ENCODE assay signal across 33 cellular contexts in genomic region chr17:6066183-6066948, GRCh38. TPM values are rescaled to one million over a fixed set of nuclear protein-coding genes. Genes with fewer than 3 reads are reported as not detected.
DNase-seq lines count a peak whose midpoint lies in the region; ATAC-seq, FAIRE-seq and TF ChIP-seq lines count a peak whose summit lies in the region.
"Had no signal": no experiment of that assay in that cellular context is flagged by ENCODE, and none has a peak within 500 bp of the region (broad histone marks: within the 10 kb centered on the region; RNA-seq: fewer than 3 reads in every experiment).

No MANE protein-coding gene starts in this region.

- CTCF ChIA-PET in Caco-2 (lab: Charles Lee) = no interaction called here

- no peaks in the 10 kb centered on the region for H3K27me3 ChIP-seq in Caco-2 (replicated peaks; ENCODE audit: control insufficient read depth, insufficient read depth, low read length)
- H3K27me3 ChIP-seq: vagina had no signal

- H3K9ac ChIP-seq in kidney (ENCODE audit: low read length in 2 of 2) = no peak overlapping the region

- H3K27me3 Mint-ChIP-seq in Caco-2 (ENCODE audit: insufficient read depth, unreplicated experiment) = peaks cover 8% of the 10 kb centered on the region

- no peak overlapping the region for H3K4me3 Mint-ChIP-seq in Caco-2 (ENCODE audit: unreplicated experiment)
- H3K4me3 Mint-ChIP-seq: activated CD8-positive, alpha-beta memory T cell treated with anti-CD3 and anti-CD28 coated beads, Interleukin-2, amount 10 ng/mL, durations not matched to agents 7 days and 5 days; activated T-cell treated with anti-CD3 and anti-CD28 coated beads, Interleukin-2, amount 50 U/mL, for 4 hours; CD4-positive, CD25-positive, alpha-beta regulatory T cell had no signal

- H3K36me3 ChIP-seq in kidney (ENCODE audit: control insufficient read depth in 1 of 2, insufficient read depth in 2 of 2, low read length in 2 of 2) (no peaks in the 10 kb centered on the region), Caco-2 (ENCODE audit: control insufficient read depth, insufficient read depth, low read length) (no peaks in the 10 kb centered on the region)
- H3K36me3 ChIP-seq: brain microvascular endothelial cell, esophagus squamous epithelium, left ventricle myocardium inferior, neutrophil, tibial artery, vagina had no signal

- no peaks in the 10 kb centered on the region for H3K4me1 Mint-ChIP-seq in Caco-2 (ENCODE audit: low read depth, unreplicated experiment)

- no peak overlapping the region for H3K27ac ChIP-seq in kidney (ENCODE audit: low read depth in 2 of 2, low read length in 2 of 2)
- H3K27ac ChIP-seq: brain microvascular endothelial cell, dorsolateral prefrontal cortex, esophagus squamous epithelium, left ventricle myocardium inferior, neutrophil, tibial artery, vagina had no signal

- no peak for ATAC-seq in GM21825 (IDR thresholded peaks at IDR 0.05; ENCODE audit: unreplicated experiment)
- ATAC-seq: activated CD4-positive, CD25-positive, alpha-beta regulatory T cell treated with anti-CD3 and anti-CD28 coated beads, Interleukin-2, amount 50 U/mL, for 24 hours; activated CD8-positive, alpha-beta memory T cell treated with anti-CD3 and anti-CD28 coated beads, Interleukin-2, amount 10 ng/mL, durations not matched to agents 7 days and 5 days; activated T-cell treated with anti-CD3 and anti-CD28 coated beads, Interleukin-2, amount 50 U/mL, for 4 hours; HCT116; Right ventricle myocardium inferior; sciatic nerve had no signal

- no peak for FAIRE-seq in kidney (lab: Jason Lieb, UNC)
- FAIRE-seq: endometrium, frontal cortex had no signal

- H3K9me3 ChIP-seq in kidney (ENCODE audit: control insufficient read depth in 1 of 2, low read length in 2 of 2) (no peaks in the 10 kb centered on the region), Caco-2 (no peaks in the 10 kb centered on the region)
- H3K9me3 ChIP-seq: esophagus squamous epithelium, left ventricle myocardium inferior, neutrophil, tibial artery, vagina had no signal

- peaks cover 0 to 12% of the 10 kb centered on the region in 2 donors for H3K4me1 ChIP-seq in kidney (ENCODE audit: control insufficient read depth in 1 of 2, insufficient read depth in 1 of 2, low read depth in 1 of 2, low read length in 2 of 2)
- H3K4me1 ChIP-seq in Caco-2 = no peaks in the 10 kb centered on the region

- H3K36me3 Mint-ChIP-seq in Caco-2 (ENCODE audit: insufficient read depth, unreplicated experiment) = no peaks in the 10 kb centered on the region
- H3K36me3 Mint-ChIP-seq: CD4-positive, CD25-positive, alpha-beta regulatory T cell had no signal

- H3K4me3 ChIP-seq in kidney (ENCODE audit: low read length in 2 of 2) = no peak overlapping the region
- H3K4me3 ChIP-seq in Caco-2 (ENCODE audit: low read depth, low read length) = no peak overlapping the region
- H3K4me3 ChIP-seq: dorsolateral prefrontal cortex, esophagus squamous epithelium, left ventricle myocardium inferior, tibial artery, vagina had no signal

- peak; percentile 16 for DNase-seq in CD1c-positive myeloid dendritic cell (ENCODE audit: extremely low spot score)
- peak; percentile 29 for DNase-seq in HK-2 (ENCODE audit: unreplicated experiment)
- DNase-seq in astrocyte of the hippocampus (ENCODE audit: low read depth, low spot score) = peak; percentile 35
- peak; percentile 18 for DNase-seq in kidney
- DNase-seq in islet precursor cell = no peak
- no peak for DNase-seq in Caco-2
- DNase-seq in NCI-H748 treated with DMSO at 0.1 percent for 48 hours (lab: John Stamatoyannopoulos, UW) = no peak
- DNase-seq: activated CD4-positive, alpha-beta T cell treated with anti-CD3 and anti-CD28 coated beads, Interleukin-2, amount 50 U/mL, for 4 hours; activated CD8-positive, alpha-beta memory T cell treated with anti-CD3 and anti-CD28 coated beads, Interleukin-2, amount 10 ng/mL, durations not matched to agents 7 days and 5 days; activated naive CD4-positive, alpha-beta T cell; activated T-cell treated with anti-CD3 and anti-CD28 coated beads, Interleukin-2, amount 50 U/mL, for 4 hours; brain microvascular endothelial cell; CD4-positive, CD25-positive, alpha-beta regulatory T cell; dorsolateral prefrontal cortex; esophagus squamous epithelium; hippocampal formation; left ventricle myocardium inferior; NCI-H1092; NCI-H1694; NCI-H446; stimulated activated CD4-positive, alpha-beta T cell treated with anti-CD3 and anti-CD28 coated beads, Interleukin-4, amount 100 ng/mL, for 1 hour; T-helper 2 cell; tibial artery had no signal

- H3K9me3 Mint-ChIP-seq in Caco-2 (ENCODE audit: unreplicated experiment) = no peaks in the 10 kb centered on the region
- H3K9me3 Mint-ChIP-seq: activated T-cell treated with anti-CD3 and anti-CD28 coated beads, Interleukin-2, amount 50 U/mL, for 4 hours; CD4-positive, CD25-positive, alpha-beta regulatory T cell had no signal

- no TSS peak for BruUV-seq in Caco-2 (replicated peaks; lab: Mats Ljungman, UMichigan)

- intact Hi-C loops in kidney (cut with DNase I) = no loop called here
- intact Hi-C loops in Caco-2 (cut with micrococcal nuclease; ENCODE audit: unreplicated experiment) = no loop called here

- POLR2A ChIA-PET in Caco-2 (lab: Charles Lee) = no interaction called here

- H3K27ac Mint-ChIP-seq in Caco-2 (ENCODE audit: unreplicated experiment) = no peak overlapping the region
- H3K27ac Mint-ChIP-seq: activated CD8-positive, alpha-beta memory T cell treated with anti-CD3 and anti-CD28 coated beads, Interleukin-2, amount 10 ng/mL, durations not matched to agents 7 days and 5 days; CD4-positive, CD25-positive, alpha-beta regulatory T cell; progenitor cell of endocrine pancreas had no signal

- TF ChIP-seq CTCF in kidney (IDR thresholded peaks at IDR 0.05; ENCODE audit: borderline replicate concordance, extremely low read depth, insufficient read depth) (no peak), Caco-2 (IDR thresholded peaks at IDR 0.05; ENCODE audit: insufficient read depth in 1 of 2, low read depth in 1 of 2, low read length in 1 of 2, severe bottlenecking in 1 of 2, unreplicated experiment in 1 of 2) (no peak)

RNA-seq across cellular contexts. Expression of gene WSCD1, which starts 3.8 kb away (rescaled TPM):
- 14.5 TPM for total RNA-seq in kidney
- 5.4 TPM for polyA plus RNA-seq in kidney (ENCODE audit: insufficient read depth, low read depth, low replicate concordance)
- not detected in 2 replicates for total RNA-seq in Caco-2 (2022)
- total RNA-seq: CD4-positive, CD25-positive, alpha-beta regulatory T cell had no signal
- polyA plus RNA-seq: CD4-positive, CD25-positive, alpha-beta regulatory T cell had no signal

Comparison
In these comparisons a context has a peak if more than half of its experiments do, and no peak if none do; other contexts are left out.
1. DNase-seq: peak in CD1c-positive myeloid dendritic cell (single experiment), HK-2 (single experiment), astrocyte of the hippocampus (single experiment) and kidney (single experiment); none in islet precursor cell (single experiment), Caco-2 (0 of 2) and NCI-H748 treated with DMSO at 0.1 percent for 48 hours (single experiment).
2. RNA of gene WSCD1, which starts 3.8 kb away (total RNA-seq): 14.5 TPM in kidney (single experiment); not detected in Caco-2; every median in the first group is over 10 times any median in the second.